ENCODE assay signal across 24 cellular contexts in the genomic region with DNA sequence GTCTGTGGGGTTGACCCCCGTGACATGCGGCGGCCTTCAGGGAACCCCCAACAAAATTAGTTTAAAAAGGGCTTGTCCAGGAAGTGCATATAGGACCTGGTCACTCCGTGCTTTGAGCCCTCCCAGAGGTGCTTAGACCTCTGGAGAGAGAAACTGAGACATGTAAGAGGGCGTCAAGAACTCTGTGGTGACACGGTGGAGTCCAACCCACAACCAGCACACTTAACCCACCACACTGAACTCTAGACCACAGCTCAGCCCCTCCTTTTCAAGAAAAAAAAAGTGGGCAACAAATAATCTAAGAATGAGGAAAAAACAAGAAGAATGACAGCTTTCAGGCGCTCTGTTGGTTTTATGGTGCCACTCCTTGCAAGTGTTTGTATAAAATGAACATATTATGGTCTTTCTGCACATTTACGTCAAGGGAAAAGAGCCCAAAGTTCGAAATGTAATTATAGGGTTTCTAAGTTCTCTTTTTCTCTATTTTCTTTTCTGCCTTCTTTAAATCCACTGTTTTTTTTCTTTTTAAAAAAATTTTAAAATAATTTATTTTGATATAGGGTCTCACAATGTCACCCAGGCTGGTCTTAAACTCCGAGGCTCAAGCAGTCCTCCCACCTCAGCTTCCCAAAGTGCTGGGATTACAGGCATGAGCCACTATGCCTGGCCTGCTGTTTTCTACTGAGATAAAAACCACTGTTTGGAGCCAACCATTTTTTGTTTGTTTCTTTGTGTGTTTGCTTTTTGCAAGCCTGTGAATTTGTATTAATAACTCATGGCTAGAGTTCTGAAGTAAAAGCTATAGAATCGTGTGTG. TPM values are rescaled to one million over a fixed set of nuclear protein-coding genes. Genes with fewer than 3 reads are reported as not detected.
DNase-seq lines count a peak whose midpoint lies in the region; ATAC-seq and TF ChIP-seq lines count a peak whose summit lies in the region.
"Had no signal": no experiment of that assay in that cellular context is flagged by ENCODE, and none has a peak within 500 bp of the region (broad histone marks: within the 10 kb centered on the region; RNA-seq: fewer than 3 reads in every experiment).

No MANE protein-coding gene starts in this region.

- no peaks in the 10 kb centered on the region for H3K27me3 ChIP-seq in fibroblast of lung (ENCODE audit: control insufficient read depth, insufficient read depth, low read length)
- 0 out of 2 replicates have a peak, but pooled peaks cover 3% of the 10 kb centered on the region for H3K27me3 ChIP-seq in BE2C
- H3K27me3 ChIP-seq: BLaER1, tibial nerve had no signal

- H3K4me1 Mint-ChIP-seq in osteocyte (ENCODE audit: unreplicated experiment), result peaks cover 57% of the 10 kb centered on the region
- H3K4me1 Mint-ChIP-seq: activated naive CD8-positive, alpha-beta T cell treated with anti-CD3 and anti-CD28 coated beads for 36 hours had no signal

- peaks cover 6% of the 10 kb centered on the region for H3K9me3 Mint-ChIP-seq in osteocyte (ENCODE audit: unreplicated experiment)
- H3K9me3 Mint-ChIP-seq: activated T-helper 2 cell treated with anti-CD3 and anti-CD28 coated beads, Interferon-gamma antibody, Interleukin-2, Interleukin-4, amounts not matched to agents 10 μg/mL and 5 μg/mL and 100 μg/mL, durations not matched to agents 14 hours and 24 hours and 36 hours had no signal

- peaks cover 3% of the 10 kb centered on the region for H3K36me3 Mint-ChIP-seq in osteocyte (ENCODE audit: unreplicated experiment)
- H3K36me3 Mint-ChIP-seq: brain, IgD-negative memory B cell had no signal

- POLR2A ChIA-PET in RWPE1 (lab: Yijun Ruan, JAX; ENCODE audit: low non-redundant PET), result no interaction called here

- peak; percentile 37 for ATAC-seq in left ventricle myocardium superior
- ATAC-seq in left cardiac atrium, result no peak
- ATAC-seq in HG02981 (IDR thresholded peaks at IDR 0.05; ENCODE audit: unreplicated experiment), result no peak
- ATAC-seq: right cardiac atrium; stimulated activated memory B cell treated with anti-CD40 and anti-IgM and Interleukin-4, amounts not matched to agents 10 μg/mL and 1 μg/mL and 100 μg/mL, for 72 hours had no signal

- no peak overlapping the region for H3K4me3 ChIP-seq in fibroblast of lung (replicated peaks in 1 of 4; ENCODE audit: control extremely low read depth in 1 of 4, insufficient read depth in 1 of 4, low read depth in 3 of 4, low read length in 4 of 4)
- no peak overlapping the region for H3K4me3 ChIP-seq in BE2C (ENCODE audit: low read depth, low read length)
- H3K4me3 ChIP-seq: BLaER1, heart right ventricle, tibial nerve had no signal

- H3K9me3 ChIP-seq in fibroblast of lung (ENCODE audit: control insufficient read depth, insufficient read depth, low read depth, low read length) (no peaks in the 10 kb centered on the region), BE2C (no peaks in the 10 kb centered on the region)
- H3K9me3 ChIP-seq: BLaER1, heart right ventricle had no signal

- H3K79me2 ChIP-seq in fibroblast of lung (ENCODE audit: control insufficient read depth, insufficient read depth, low read length), result no peaks in the 10 kb centered on the region

- H3K4me3 Mint-ChIP-seq in osteocyte (ENCODE audit: unreplicated experiment), result no peak overlapping the region
- H3K4me3 Mint-ChIP-seq: activated naive CD8-positive, alpha-beta T cell treated with anti-CD3 and anti-CD28 coated beads for 36 hours; brain; dendritic cell treated with granulocyte-macrophage colony-stimulating factor and Interleukin-4, amounts not matched to agents 40 ng/mL and 50 ng/mL, for 4 days; IgD-negative memory B cell; stimulated activated memory B cell treated with anti-CD40 and anti-IgM and Interleukin-4, amounts not matched to agents 10 μg/mL and 1 μg/mL and 100 μg/mL, for 72 hours had no signal

- no peak overlapping the region for H2AFZ ChIP-seq in fibroblast of lung (ENCODE audit: low read length)

- H3K4me1 ChIP-seq in fibroblast of lung (ENCODE audit: control insufficient read depth, extremely low read depth, insufficient read depth, low read length), result peaks cover 3% of the 10 kb centered on the region
- H3K4me1 ChIP-seq in BE2C, result no peaks in the 10 kb centered on the region
- H3K4me1 ChIP-seq: BLaER1 had no signal

- DNase-seq in left ventricle myocardium superior, result no peak
- DNase-seq in left cardiac atrium, result no peak
- DNase-seq in fibroblast of lung (ENCODE audit: low read depth in 2 of 2), result peak; percentile 5 to 7
- no peak for DNase-seq in osteocyte (ENCODE audit: extremely low spot score, unreplicated experiment)
- no peak for DNase-seq in BE2C
- DNase-seq in NCI-H82 (lab: John Stamatoyannopoulos, UW), result no peak
- no peak for DNase-seq in RWPE1 (ENCODE audit: low spot score)
- DNase-seq: 8988T; activated CD4-positive, alpha-beta T cell treated with anti-CD3 and anti-CD28 coated beads for 48 hours; activated naive CD8-positive, alpha-beta T cell treated with anti-CD3 and anti-CD28 coated beads for 36 hours; heart right ventricle; NCI-H1436 treated with DMSO at 0.1 percent for 48 hours; NCI-H526 treated with DMSO at 0.1 percent for 48 hours; OCI-M1; right cardiac atrium; SHP77 had no signal

- H3K27me3 Mint-ChIP-seq in osteocyte (ENCODE audit: unreplicated experiment), result no peaks in the 10 kb centered on the region
- H3K27me3 Mint-ChIP-seq: brain; dendritic cell treated with granulocyte-macrophage colony-stimulating factor and Interleukin-4, amounts not matched to agents 40 ng/mL and 50 ng/mL, for 4 days had no signal

- H4K20me1 ChIP-seq in fibroblast of lung (ENCODE audit: control insufficient read depth, extremely low read depth, insufficient read depth, low read length), result no peaks in the 10 kb centered on the region
- H4K20me1 ChIP-seq: BLaER1 had no signal

- no peak overlapping the region for H3K4me2 ChIP-seq in fibroblast of lung (ENCODE audit: extremely low read depth, insufficient read depth, low read length)
- H3K4me2 ChIP-seq: BLaER1 had no signal

- intact Hi-C loops in left ventricle myocardium superior (cut with micrococcal nuclease) (no loop called here), left cardiac atrium (cut with DNase I) (no loop called here)

- TF ChIP-seq CTCF in fibroblast of lung (conservative IDR thresholded peaks at IDR 0.05 in 1 of 2, IDR thresholded peaks at IDR 0.05 in 1 of 2; ENCODE audit: low read depth in 1 of 2, low read length in 2 of 2) (no peak), osteocyte (IDR thresholded peaks at IDR 0.05) (no peak), BE2C (IDR thresholded peaks at IDR 0.05; ENCODE audit: low read depth, low read length) (no peak), RWPE1 (conservative IDR thresholded peaks at IDR 0.05; ENCODE audit: low read depth) (no peak)

- H3K27ac Mint-ChIP-seq in osteocyte (ENCODE audit: unreplicated experiment), result peak overlapping the region; percentile 91
- H3K27ac Mint-ChIP-seq: activated naive CD8-positive, alpha-beta T cell treated with anti-CD3 and anti-CD28 coated beads for 36 hours; activated T-helper 2 cell treated with anti-CD3 and anti-CD28 coated beads, Interferon-gamma antibody, Interleukin-2, Interleukin-4, amounts not matched to agents 10 μg/mL and 5 μg/mL and 100 μg/mL, durations not matched to agents 14 hours and 24 hours and 36 hours; dendritic cell treated with granulocyte-macrophage colony-stimulating factor and Interleukin-4, amounts not matched to agents 40 ng/mL and 50 ng/mL, for 4 days; IgD-negative memory B cell; stimulated activated memory B cell treated with anti-CD40 and anti-IgM and Interleukin-4, amounts not matched to agents 10 μg/mL and 1 μg/mL and 100 μg/mL, for 72 hours had no signal

- H3K9ac ChIP-seq in fibroblast of lung (ENCODE audit: insufficient read depth, low read length), result no peak overlapping the region
- H3K9ac ChIP-seq: BLaER1 had no signal

- CTCF ChIA-PET in RWPE1 (lab: Yijun Ruan, JAX), result no interaction called here

- H3K27ac ChIP-seq in fibroblast of lung (ENCODE audit: insufficient read depth, low read length) (no peak overlapping the region), RWPE1 (no peak overlapping the region)
- H3K27ac ChIP-seq: BLaER1, heart right ventricle, tibial nerve had no signal

- H3K36me3 ChIP-seq in fibroblast of lung (ENCODE audit: control insufficient read depth, insufficient read depth, low read length) (no peaks in the 10 kb centered on the region), BE2C (no peaks in the 10 kb centered on the region)
- H3K36me3 ChIP-seq: BLaER1, heart right ventricle, tibial nerve had no signal

RNA-seq across cellular contexts. Expression of a gene that starts 50.1 kb away (rescaled TPM):
- total RNA-seq in left ventricle myocardium superior (30.9 TPM), left cardiac atrium (10 to 100 TPM; 22.6 to 23.6 TPM), fibroblast of lung (33.1 and 43.4 TPM in 2 replicates), osteocyte (36.1 and 38.3 TPM in 2 replicates)
- 37.9 and 54.9 TPM in 2 replicates for polyA plus RNA-seq in fibroblast of lung
- 21.7 and 30.8 TPM in 2 replicates for polyA plus RNA-seq in fibroblast of lung (2012)
- polyA minus RNA-seq in fibroblast of lung (ENCODE audit: low replicate concordance), result 3.9 and 8.6 TPM in 2 replicates
- polyA plus RNA-seq in BE2C (2012; ENCODE audit: insufficient read depth, insufficient read length, low read depth), result 32.0 TPM

Comparison
In these comparisons a context has a peak if more than half of its experiments do, and no peak if none do; other contexts are left out.
1. DNase-seq: peak in fibroblast of lung (2 of 2); none in left ventricle myocardium superior (single experiment), left cardiac atrium (single experiment), osteocyte (single experiment), BE2C (single experiment), NCI-H82 (single experiment) and RWPE1 (single experiment).